Comparison of ENCODE assay signal across 22 cellular contexts in genomic region chr12:57323402-57323801, GRCh38.
"Had no signal": no experiment of that assay in that cellular context is flagged by ENCODE, and none has a peak within 500 bp of the region (broad histone marks: within the 10 kb centered on the region; RNA-seq: fewer than 3 reads in every experiment).

No MANE protein-coding gene starts in this region.

- H3K4me1 ChIP-seq: colonic mucosa, lower lobe of right lung had no signal

- H3K36me3 ChIP-seq: colonic mucosa, neutrophil, thyroid gland had no signal

- DNase-seq: colonic mucosa; dermis blood vessel endothelial cell; esophagus squamous epithelium; glutamatergic neuron; immature natural killer cell; kidney; left cardiac atrium; left ventricle myocardium inferior; lower lobe of right lung; mesenchymal stem cell; midbrain; nephron progenitor cell; right cardiac atrium; small intestine; stimulated activated CD4-positive, alpha-beta T cell treated with anti-CD3 and anti-CD28 coated beads, Interleukin-12 subunit alpha, Interleukin-12 subunit beta, amount 100 ng/mL, for 4 hours; stimulated activated naive CD4-positive, alpha-beta T cell treated with Interleukin-2 at 50 U/mL for 16 hours; thyroid gland had no signal

- ATAC-seq: gastroesophageal sphincter, left cardiac atrium, lower lobe of right lung, right cardiac atrium had no signal

- H3K4me3 ChIP-seq: colonic mucosa, esophagus squamous epithelium, gastroesophageal sphincter, left ventricle myocardium inferior, lower lobe of right lung, suprapubic skin, thyroid gland had no signal

- FAIRE-seq: kidney, small intestine, urothelium cell line had no signal

- H3K9me3 ChIP-seq: colonic mucosa, esophagus squamous epithelium, gastroesophageal sphincter, left ventricle myocardium inferior, lower lobe of right lung, neutrophil, suprapubic skin, thyroid gland had no signal

- H3K27ac ChIP-seq: colonic mucosa, esophagus squamous epithelium, gastroesophageal sphincter, left ventricle myocardium inferior, lower lobe of right lung, neutrophil, suprapubic skin, thyroid gland had no signal

- H3K27me3 Mint-ChIP-seq: type B pancreatic cell had no signal

- H3K9me3 Mint-ChIP-seq: immature natural killer cell, nephron progenitor cell, type B pancreatic cell had no signal

- H3K4me3 Mint-ChIP-seq: immature natural killer cell, nephron progenitor cell, type B pancreatic cell had no signal

- H3K27ac Mint-ChIP-seq: type B pancreatic cell had no signal

- H3K27me3 ChIP-seq: colonic mucosa, esophagus squamous epithelium, gastroesophageal sphincter, neutrophil, suprapubic skin, thyroid gland had no signal
